In the genomic region with DNA sequence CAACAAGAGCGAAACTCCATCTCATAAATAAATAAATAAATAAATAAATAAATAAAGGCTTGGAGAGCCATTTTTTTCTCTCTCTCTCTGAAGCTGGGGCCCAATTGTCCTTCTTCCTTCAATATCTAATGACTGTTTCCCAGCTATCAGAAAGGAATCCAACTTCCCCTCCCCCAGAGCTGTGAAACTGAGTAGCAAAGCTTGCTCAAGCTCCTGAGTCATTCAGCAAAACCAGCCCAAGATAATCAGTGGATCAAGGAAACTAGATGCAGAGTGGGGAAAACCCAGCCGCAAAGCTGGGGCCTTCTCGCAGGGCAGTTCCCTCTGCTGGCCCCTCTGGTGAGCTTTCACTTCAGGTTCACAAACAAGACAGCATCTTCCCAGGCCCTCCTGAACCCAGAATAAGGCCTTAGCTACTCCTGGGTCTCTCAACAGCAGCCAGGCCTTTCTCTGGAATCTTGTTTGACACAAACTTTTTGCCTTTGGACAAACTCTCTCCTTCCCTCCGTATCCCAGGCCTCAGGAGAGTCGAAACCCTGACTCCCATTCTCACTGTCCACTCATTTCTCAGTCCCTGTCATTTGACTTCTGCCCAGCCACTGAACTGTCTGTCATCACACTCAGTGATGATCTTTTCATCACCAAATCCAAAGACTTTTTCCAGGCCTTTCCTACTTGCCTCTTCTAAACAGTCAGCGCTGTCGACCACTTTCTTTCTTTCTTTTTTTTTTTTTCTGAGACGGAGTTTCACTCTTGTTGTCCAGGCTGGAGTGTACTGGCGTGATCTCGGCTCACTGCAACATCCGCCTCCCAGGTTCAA, we compare ENCODE assay signal across 1 cellular context.
TF ChIP-seq lines count a peak whose summit lies in the region.

No MANE protein-coding gene starts in this region.

TF ChIP-seq in H1, 55 proteins besides CTCF, POLR2A, EP300 and RAD21:
- TF ChIP-seq, protein P1, sequence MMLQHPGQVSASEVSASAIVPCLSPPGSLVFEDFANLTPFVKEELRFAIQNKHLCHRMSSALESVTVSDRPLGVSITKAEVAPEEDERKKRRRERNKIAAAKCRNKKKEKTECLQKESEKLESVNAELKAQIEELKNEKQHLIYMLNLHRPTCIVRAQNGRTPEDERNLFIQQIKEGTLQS (IDR thresholded peaks at IDR 0.05; ENCODE audit: insufficient read depth, low read depth, low read length), result no peak
- 0 out of 2 replicates have a peak, but pooled peaks have one; percentile 18 for TF ChIP-seq SP1 (IDR thresholded peaks at IDR 0.05; ENCODE audit: low read depth, low read length)
- TF ChIP-seq CHD2 (IDR thresholded peaks at IDR 0.05; ENCODE audit: low read length), result no peak
- peak; percentile 79 for TF ChIP-seq TBP (IDR thresholded peaks at IDR 0.05; ENCODE audit: low read depth, low read length)
- TF ChIP-seq, protein P2, sequence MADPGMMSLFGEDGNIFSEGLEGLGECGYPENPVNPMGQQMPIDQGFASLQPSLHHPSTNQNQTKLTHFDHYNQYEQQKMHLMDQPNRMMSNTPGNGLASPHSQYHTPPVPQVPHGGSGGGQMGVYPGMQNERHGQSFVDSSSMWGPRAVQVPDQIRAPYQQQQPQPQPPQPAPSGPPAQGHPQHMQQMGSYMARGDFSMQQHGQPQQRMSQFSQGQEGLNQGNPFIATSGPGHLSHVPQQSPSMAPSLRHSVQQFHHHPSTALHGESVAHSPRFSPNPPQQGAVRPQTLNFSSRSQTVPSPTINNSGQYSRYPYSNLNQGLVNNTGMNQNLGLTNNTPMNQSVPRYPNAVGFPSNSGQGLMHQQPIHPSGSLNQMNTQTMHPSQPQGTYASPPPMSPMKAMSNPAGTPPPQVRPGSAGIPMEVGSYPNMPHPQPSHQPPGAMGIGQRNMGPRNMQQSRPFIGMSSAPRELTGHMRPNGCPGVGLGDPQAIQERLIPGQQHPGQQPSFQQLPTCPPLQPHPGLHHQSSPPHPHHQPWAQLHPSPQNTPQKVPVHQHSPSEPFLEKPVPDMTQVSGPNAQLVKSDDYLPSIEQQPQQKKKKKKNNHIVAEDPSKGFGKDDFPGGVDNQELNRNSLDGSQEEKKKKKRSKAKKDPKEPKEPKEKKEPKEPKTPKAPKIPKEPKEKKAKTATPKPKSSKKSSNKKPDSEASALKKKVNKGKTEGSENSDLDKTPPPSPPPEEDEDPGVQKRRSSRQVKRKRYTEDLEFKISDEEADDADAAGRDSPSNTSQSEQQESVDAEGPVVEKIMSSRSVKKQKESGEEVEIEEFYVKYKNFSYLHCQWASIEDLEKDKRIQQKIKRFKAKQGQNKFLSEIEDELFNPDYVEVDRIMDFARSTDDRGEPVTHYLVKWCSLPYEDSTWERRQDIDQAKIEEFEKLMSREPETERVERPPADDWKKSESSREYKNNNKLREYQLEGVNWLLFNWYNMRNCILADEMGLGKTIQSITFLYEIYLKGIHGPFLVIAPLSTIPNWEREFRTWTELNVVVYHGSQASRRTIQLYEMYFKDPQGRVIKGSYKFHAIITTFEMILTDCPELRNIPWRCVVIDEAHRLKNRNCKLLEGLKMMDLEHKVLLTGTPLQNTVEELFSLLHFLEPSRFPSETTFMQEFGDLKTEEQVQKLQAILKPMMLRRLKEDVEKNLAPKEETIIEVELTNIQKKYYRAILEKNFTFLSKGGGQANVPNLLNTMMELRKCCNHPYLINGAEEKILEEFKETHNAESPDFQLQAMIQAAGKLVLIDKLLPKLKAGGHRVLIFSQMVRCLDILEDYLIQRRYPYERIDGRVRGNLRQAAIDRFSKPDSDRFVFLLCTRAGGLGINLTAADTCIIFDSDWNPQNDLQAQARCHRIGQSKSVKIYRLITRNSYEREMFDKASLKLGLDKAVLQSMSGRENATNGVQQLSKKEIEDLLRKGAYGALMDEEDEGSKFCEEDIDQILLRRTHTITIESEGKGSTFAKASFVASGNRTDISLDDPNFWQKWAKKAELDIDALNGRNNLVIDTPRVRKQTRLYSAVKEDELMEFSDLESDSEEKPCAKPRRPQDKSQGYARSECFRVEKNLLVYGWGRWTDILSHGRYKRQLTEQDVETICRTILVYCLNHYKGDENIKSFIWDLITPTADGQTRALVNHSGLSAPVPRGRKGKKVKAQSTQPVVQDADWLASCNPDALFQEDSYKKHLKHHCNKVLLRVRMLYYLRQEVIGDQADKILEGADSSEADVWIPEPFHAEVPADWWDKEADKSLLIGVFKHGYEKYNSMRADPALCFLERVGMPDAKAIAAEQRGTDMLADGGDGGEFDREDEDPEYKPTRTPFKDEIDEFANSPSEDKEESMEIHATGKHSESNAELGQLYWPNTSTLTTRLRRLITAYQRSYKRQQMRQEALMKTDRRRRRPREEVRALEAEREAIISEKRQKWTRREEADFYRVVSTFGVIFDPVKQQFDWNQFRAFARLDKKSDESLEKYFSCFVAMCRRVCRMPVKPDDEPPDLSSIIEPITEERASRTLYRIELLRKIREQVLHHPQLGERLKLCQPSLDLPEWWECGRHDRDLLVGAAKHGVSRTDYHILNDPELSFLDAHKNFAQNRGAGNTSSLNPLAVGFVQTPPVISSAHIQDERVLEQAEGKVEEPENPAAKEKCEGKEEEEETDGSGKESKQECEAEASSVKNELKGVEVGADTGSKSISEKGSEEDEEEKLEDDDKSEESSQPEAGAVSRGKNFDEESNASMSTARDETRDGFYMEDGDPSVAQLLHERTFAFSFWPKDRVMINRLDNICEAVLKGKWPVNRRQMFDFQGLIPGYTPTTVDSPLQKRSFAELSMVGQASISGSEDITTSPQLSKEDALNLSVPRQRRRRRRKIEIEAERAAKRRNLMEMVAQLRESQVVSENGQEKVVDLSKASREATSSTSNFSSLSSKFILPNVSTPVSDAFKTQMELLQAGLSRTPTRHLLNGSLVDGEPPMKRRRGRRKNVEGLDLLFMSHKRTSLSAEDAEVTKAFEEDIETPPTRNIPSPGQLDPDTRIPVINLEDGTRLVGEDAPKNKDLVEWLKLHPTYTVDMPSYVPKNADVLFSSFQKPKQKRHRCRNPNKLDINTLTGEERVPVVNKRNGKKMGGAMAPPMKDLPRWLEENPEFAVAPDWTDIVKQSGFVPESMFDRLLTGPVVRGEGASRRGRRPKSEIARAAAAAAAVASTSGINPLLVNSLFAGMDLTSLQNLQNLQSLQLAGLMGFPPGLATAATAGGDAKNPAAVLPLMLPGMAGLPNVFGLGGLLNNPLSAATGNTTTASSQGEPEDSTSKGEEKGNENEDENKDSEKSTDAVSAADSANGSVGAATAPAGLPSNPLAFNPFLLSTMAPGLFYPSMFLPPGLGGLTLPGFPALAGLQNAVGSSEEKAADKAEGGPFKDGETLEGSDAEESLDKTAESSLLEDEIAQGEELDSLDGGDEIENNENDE (IDR thresholded peaks at IDR 0.05; ENCODE audit: insufficient replicate concordance, low read length), result no peak
- TF ChIP-seq ASH2L (IDR thresholded peaks at IDR 0.05; ENCODE audit: low read length), result no peak
- TF ChIP-seq CBX8 (IDR thresholded peaks at IDR 0.05; ENCODE audit: borderline replicate concordance, low read depth, low read length), result no peak
- no peak for TF ChIP-seq GABPA (IDR thresholded peaks at IDR 0.05; ENCODE audit: borderline replicate concordance, insufficient read depth, low read length)
- no peak for TF ChIP-seq TEAD4 (IDR thresholded peaks at IDR 0.05; ENCODE audit: low read depth, low read length)
- TF ChIP-seq JUN (IDR thresholded peaks at IDR 0.05; ENCODE audit: low read depth, low read length), result no peak
- TF ChIP-seq JUND (IDR thresholded peaks at IDR 0.05; ENCODE audit: low read length), result peak; percentile 38; the same call in 1 of the 2 replicates
- TF ChIP-seq ZNF274 (IDR thresholded peaks at IDR 0.05; ENCODE audit: borderline replicate concordance, extremely low read depth, low read length), result no peak
